23 cellular contexts compared by ENCODE assay signal in the genomic region with DNA sequence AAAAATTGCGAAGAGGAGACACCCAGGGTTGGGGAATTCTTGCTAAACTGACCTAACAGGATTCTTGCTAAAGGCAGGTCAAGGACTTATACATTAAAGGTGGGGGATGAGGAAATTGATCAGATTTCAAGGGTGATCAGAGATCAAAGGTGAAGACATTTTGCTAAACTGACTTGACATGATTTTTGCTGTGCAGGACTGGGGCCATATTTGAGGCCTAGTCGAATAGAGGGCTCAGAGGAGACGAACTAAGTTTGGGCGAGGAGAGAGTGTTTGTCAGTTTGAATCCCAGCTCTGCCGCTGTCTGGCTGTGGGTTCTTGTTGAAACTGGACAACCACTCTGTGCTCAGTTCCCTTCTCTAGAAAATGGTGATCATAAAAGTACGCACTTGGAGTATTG.
DNase-seq lines count a peak whose midpoint lies in the region; ATAC-seq, FAIRE-seq and TF ChIP-seq lines count a peak whose summit lies in the region.
"Had no signal": no experiment of that assay in that cellular context is flagged by ENCODE, and none has a peak within 500 bp of the region (broad histone marks: within the 10 kb centered on the region; RNA-seq: fewer than 3 reads in every experiment).

No MANE protein-coding gene starts in this region.

- no peak overlapping the region for H3K27ac Mint-ChIP-seq in Caco-2 (ENCODE audit: unreplicated experiment)
- peak overlapping the region; percentile 77 for H3K27ac Mint-ChIP-seq in type B pancreatic cell
- H3K27ac Mint-ChIP-seq: B cell; CD4-positive, alpha-beta T cell; CD8-positive, alpha-beta T cell had no signal

- H3K9me3 Mint-ChIP-seq in Caco-2 (ENCODE audit: unreplicated experiment) (no peaks in the 10 kb centered on the region), type B pancreatic cell (peaks cover 13% of the 10 kb centered on the region)
- H3K9me3 Mint-ChIP-seq: CD4-positive, alpha-beta T cell; CD8-positive, alpha-beta T cell had no signal

- no peaks in the 10 kb centered on the region for H3K27me3 Mint-ChIP-seq in Caco-2 (ENCODE audit: insufficient read depth, unreplicated experiment)
- H3K27me3 Mint-ChIP-seq in type B pancreatic cell: no peaks in the 10 kb centered on the region
- H3K27me3 Mint-ChIP-seq: B cell; CD4-positive, alpha-beta T cell had no signal

- H3K4me2 ChIP-seq in HepG2 (ENCODE audit: low read depth, low read length) (no peak overlapping the region), K562 (ENCODE audit: insufficient read depth, low read length) (no peak overlapping the region)
- H3K4me2 ChIP-seq: A549; BLaER1 treated with 17β-estradiol and CSF1 and Interleukin-3, amounts not matched to agents 10 nM and 100 nM had no signal

- no peaks in the 10 kb centered on the region for H3K36me3 Mint-ChIP-seq in Caco-2 (ENCODE audit: insufficient read depth, unreplicated experiment)
- peaks cover 4% of the 10 kb centered on the region for H3K36me3 Mint-ChIP-seq in type B pancreatic cell
- H3K36me3 Mint-ChIP-seq: CD8-positive, alpha-beta T cell had no signal

- WGBS in HepG2 (ENCODE audit: low lambda C conversion rate): 95% methylated on average over 6 of the region's 6 CpGs
- WGBS in right lobe of liver (ENCODE audit: insufficient coverage, low coverage, low lambda C conversion rate, missing lambda C conversion rate): 97% methylated on average over 5 of the region's 6 CpGs
- 95% methylated on average over 3 of the region's 6 CpGs for WGBS in K562 (ENCODE audit: insufficient coverage, low coverage, missing lambda C conversion rate)

- FAIRE-seq in HepG2 (lab: Jason Lieb, UNC) (no peak), K562 (lab: Jason Lieb, UNC) (no peak)
- FAIRE-seq: A549, GM12878, GM19239 had no signal

- BruUV-seq in HepG2 (replicated peaks; lab: Mats Ljungman, UMichigan) (no TSS peak), Caco-2 (replicated peaks; lab: Mats Ljungman, UMichigan) (no TSS peak), K562 (replicated peaks; lab: Mats Ljungman, UMichigan) (no TSS peak)

- CTCF ChIA-PET in HepG2 (lab: Yijun Ruan, JAX; ENCODE audit: low intra/inter-chr PET ratio, low total read pairs): no interaction called here
- CTCF ChIA-PET in Caco-2 (lab: Charles Lee): no interaction called here
- CTCF ChIA-PET in K562 (lab: Yijun Ruan, JAX; ENCODE audit: low intra/inter-chr PET ratio): no interaction called here

- no peak for TF ChIP-seq CTCF in HepG2 (CRISPR knock-in tag; IDR thresholded peaks at IDR 0.05)
- no peak for TF ChIP-seq CTCF in right lobe of liver (IDR thresholded peaks at IDR 0.05)
- TF ChIP-seq CTCF in Caco-2 (IDR thresholded peaks at IDR 0.05; ENCODE audit: insufficient read depth in 1 of 2, low read depth in 1 of 2, low read length in 1 of 2, severe bottlenecking in 1 of 2, unreplicated experiment in 1 of 2): no peak
- TF ChIP-seq CTCF in K562 (IDR thresholded peaks at IDR 0.05 in 2 of 3, conservative IDR thresholded peaks at IDR 0.05 in 1 of 3; ENCODE audit: insufficient read depth in 2 of 3, low read depth in 1 of 3, low read length in 3 of 3): no peak
- TF ChIP-seq CTCF in type B pancreatic cell (conservative IDR thresholded peaks at IDR 0.05): no peak

- H3K9ac ChIP-seq in HepG2 (ENCODE audit: insufficient read depth, low read depth, low read length) (no peak overlapping the region), K562 (ENCODE audit: insufficient read depth in 1 of 2, low read depth in 2 of 2, low read length in 2 of 2) (no peak overlapping the region)
- H3K9ac ChIP-seq: BLaER1 treated with 17β-estradiol and CSF1 and Interleukin-3, amounts not matched to agents 10 nM and 100 nM had no signal

- DNase-seq in HepG2 (ENCODE audit: low spot score): no peak
- no peak for DNase-seq in right lobe of liver
- no peak for DNase-seq in Caco-2
- DNase-seq in K562 (ENCODE audit: extremely low read depth in 1 of 4, low spot score in 3 of 4): no peak
- no peak for DNase-seq in type B pancreatic cell (ENCODE audit: extremely low spot score, unreplicated experiment)
- no peak for DNase-seq in NCI-H510A (lab: John Stamatoyannopoulos, UW)
- DNase-seq: AML-193; CD4-positive, alpha-beta T cell; CD8-positive, alpha-beta T cell; DMS 273 treated with DMSO at 0.1 percent for 48 hours; DMS153; DMS53; DMS79; DND-41; EL; GDM1 had no signal

- intact Hi-C loops in HepG2 (cut with micrococcal nuclease; ENCODE audit: unreplicated experiment) (loop anchor here (5.0 kb wide), 1 partner anchor 668 kb away; no protein-coding TSS in a partner anchor), right lobe of liver (cut with DNase I) (no loop called here), Caco-2 (cut with micrococcal nuclease; ENCODE audit: unreplicated experiment) (no loop called here), K562 (cut with micrococcal nuclease) (no loop called here)

- H3K27ac ChIP-seq in HepG2 (ENCODE audit: extremely low read length, insufficient read depth, low read length) (no peak overlapping the region), right lobe of liver (peak overlapping the region in 1 of 3 donors; percentile 87), K562 (ENCODE audit: extremely low read depth, low read depth, low read length) (no peak overlapping the region)
- H3K27ac ChIP-seq: A549; BLaER1 treated with 17β-estradiol and CSF1 and Interleukin-3, amounts not matched to agents 10 nM and 100 nM; C4-2B had no signal

- POLR2A ChIA-PET in HepG2 (lab: Yijun Ruan, JAX): no interaction called here
- POLR2A ChIA-PET in Caco-2 (lab: Charles Lee): no interaction called here
- POLR2A ChIA-PET in K562 (lab: Yijun Ruan, JAX): no interaction called here

- no peak for TF ChIP-seq POLR2A in HepG2 (IDR thresholded peaks at IDR 0.05; ENCODE audit: insufficient read depth in 1 of 2, low read depth in 2 of 2, low read length in 2 of 2)
- no peak for TF ChIP-seq POLR2A in right lobe of liver (IDR thresholded peaks at IDR 0.05)
- no peak for TF ChIP-seq POLR2A in K562 (conservative IDR thresholded peaks at IDR 0.05)

- H2AFZ ChIP-seq in HepG2 (ENCODE audit: low read length) (no peak overlapping the region), K562 (ENCODE audit: low read depth, low read length) (no peak overlapping the region)

- in situ Hi-C loops in HepG2 (cut with HindIII; ENCODE audit: extremely low pct_ligation_motif_present, low pct_unique_long_range_greater_than_20kb): no loop called here
- in situ Hi-C loops in K562 (cut with MboI): no loop called here

- no peaks in the 10 kb centered on the region for H4K20me1 ChIP-seq in HepG2 (ENCODE audit: insufficient read depth, low read length)
- no peaks in the 10 kb centered on the region for H4K20me1 ChIP-seq in K562 (replicated peaks; ENCODE audit: control insufficient read depth, insufficient read depth, low read length)
- H4K20me1 ChIP-seq: BLaER1 treated with 17β-estradiol and CSF1 and Interleukin-3, amounts not matched to agents 10 nM and 100 nM had no signal

- H3K36me3 ChIP-seq in HepG2 (replicated peaks in 1 of 2; ENCODE audit: control insufficient read depth in 1 of 2, insufficient read depth in 2 of 2, low read length in 2 of 2) (no peaks in the 10 kb centered on the region), right lobe of liver (no peaks in the 10 kb centered on the region), Caco-2 (ENCODE audit: control insufficient read depth, insufficient read depth, low read length) (no peaks in the 10 kb centered on the region), K562 (ENCODE audit: control insufficient read depth, insufficient read depth, low read length) (no peaks in the 10 kb centered on the region)
- H3K36me3 ChIP-seq: BLaER1 treated with 17β-estradiol and CSF1 and Interleukin-3, amounts not matched to agents 10 nM and 100 nM had no signal

- no peak for TF ChIP-seq EP300 in HepG2 (IDR thresholded peaks at IDR 0.05; ENCODE audit: low read depth in 2 of 2, low read length in 2 of 2)
- TF ChIP-seq EP300 in HepG2 (CRISPR knock-in tag; IDR thresholded peaks at IDR 0.05; ENCODE audit: borderline replicate concordance): no peak
- TF ChIP-seq EP300 in K562 (IDR thresholded peaks at IDR 0.05; ENCODE audit: low read length): no peak

- TF ChIP-seq RAD21 in HepG2 (CRISPR knock-in tag; IDR thresholded peaks at IDR 0.05) (no peak), K562 (CRISPR knock-in tag; conservative IDR thresholded peaks at IDR 0.05 in 1 of 2, IDR thresholded peaks at IDR 0.05 in 1 of 2) (no peak)

- H3K4me3 Mint-ChIP-seq in Caco-2 (ENCODE audit: unreplicated experiment): peak overlapping the region; percentile 15
- peak overlapping the region; percentile 46 for H3K4me3 Mint-ChIP-seq in type B pancreatic cell
- H3K4me3 Mint-ChIP-seq: B cell; CD4-positive, alpha-beta T cell; CD8-positive, alpha-beta T cell had no signal

- H3K4me1 Mint-ChIP-seq in Caco-2 (ENCODE audit: low read depth, unreplicated experiment) (peaks cover 14% of the 10 kb centered on the region), type B pancreatic cell (ENCODE audit: unreplicated experiment) (peaks cover 54% of the 10 kb centered on the region)

- H3K27me3 ChIP-seq in HepG2 (ENCODE audit: control insufficient read depth in 1 of 2, insufficient read depth in 2 of 2, low read length in 2 of 2) (no peaks in the 10 kb centered on the region; a peak in 1 of 5 replicates), right lobe of liver (no peaks in the 10 kb centered on the region), Caco-2 (replicated peaks; ENCODE audit: control insufficient read depth, insufficient read depth, low read length) (no peaks in the 10 kb centered on the region), K562 (ENCODE audit: control insufficient read depth in 2 of 2, insufficient read depth in 2 of 2, low read length in 2 of 2) (no peaks in the 10 kb centered on the region)
- H3K27me3 ChIP-seq: BLaER1 treated with 17β-estradiol and CSF1 and Interleukin-3, amounts not matched to agents 10 nM and 100 nM had no signal

- no peak overlapping the region for H3K4me3 ChIP-seq in HepG2 (replicated peaks in 1 of 3; ENCODE audit: insufficient read depth in 1 of 3, low read depth in 2 of 3, low read length in 3 of 3)
- H3K4me3 ChIP-seq in right lobe of liver: no peak overlapping the region
- H3K4me3 ChIP-seq in Caco-2 (ENCODE audit: low read depth, low read length): no peak overlapping the region
- H3K4me3 ChIP-seq in K562: no peak overlapping the region
- H3K4me3 ChIP-seq: A549; BLaER1 treated with 17β-estradiol and CSF1 and Interleukin-3, amounts not matched to agents 10 nM and 100 nM; GM12878 had no signal

- H3K4me1 ChIP-seq in HepG2 (ENCODE audit: insufficient read depth, low read length) (peaks cover 62% of the 10 kb centered on the region), right lobe of liver (peaks cover 0 to 52% (median 23%) of the 10 kb centered on the region in 4 donors), Caco-2 (peaks cover 41% of the 10 kb centered on the region), K562 (replicated peaks in 1 of 2; ENCODE audit: control insufficient read depth in 2 of 2, insufficient read depth in 2 of 2, low read length in 2 of 2) (peaks cover 11 to 37% of the 10 kb centered on the region in 2 experiments; a peak in 4 of 5 replicates)

- H3K79me2 ChIP-seq in HepG2 (ENCODE audit: insufficient read depth, low read length) (no peaks in the 10 kb centered on the region), K562 (ENCODE audit: control insufficient read depth, insufficient read depth, low read length) (no peaks in the 10 kb centered on the region; the same call in 2 of the 3 replicates)

- H3K9me3 ChIP-seq in HepG2 (ENCODE audit: low read length) (no peaks in the 10 kb centered on the region), right lobe of liver (no peaks in the 10 kb centered on the region), Caco-2 (0 out of 2 replicates have a peak, but pooled peaks cover 5% of the 10 kb centered on the region), K562 (replicated peaks; ENCODE audit: control insufficient read depth, insufficient read depth, low read depth, low read length) (peaks cover 2% of the 10 kb centered on the region; the same call in 1 of the 2 replicates)

- ATAC-seq in HepG2 (no peak), right lobe of liver (no peak), K562 (no peak), HG03378 (IDR thresholded peaks at IDR 0.05; ENCODE audit: unreplicated experiment) (no peak)
- ATAC-seq: A549; CD8-positive, alpha-beta T cell; GM12878 had no signal

- no peaks in the 10 kb centered on the region for H3K9me1 ChIP-seq in K562 (ENCODE audit: control insufficient read depth, insufficient read depth, low read length)
